In genomic region chr10:131954356-131954965, GRCh38 we compare ENCODE assay signal across 20 cellular contexts.
"Had no signal": no experiment of that assay in that cellular context is flagged by ENCODE, and none has a peak within 500 bp of the region (broad histone marks: within the 10 kb centered on the region; RNA-seq: fewer than 3 reads in every experiment).

No MANE protein-coding gene starts in this region.

- H3K9me3 ChIP-seq: heart left ventricle, left lung, lower lobe of right lung, neutrophil, right atrium auricular region, suprapubic skin, thyroid gland, upper lobe of left lung, uterus had no signal

- H3K4me3 ChIP-seq: dorsolateral prefrontal cortex, heart left ventricle, left lung, lower lobe of right lung, right atrium auricular region, suprapubic skin, thyroid gland, upper lobe of left lung, uterus had no signal

- H3K4me1 ChIP-seq: heart left ventricle, left lung, lower lobe of right lung, right atrium auricular region, suprapubic skin, thyroid gland, upper lobe of left lung, uterus had no signal

- ATAC-seq: esophagus mucosa; left lung; lower lobe of right lung; stimulated activated effector memory CD8-positive, alpha-beta T cell treated with anti-CD3 and anti-CD28 coated beads, Interleukin-12 subunit alpha, Interleukin-12 subunit beta, amount 100 ng/mL, for 72 hours; stimulated activated naive CD8-positive, alpha-beta T cell treated with anti-CD3 and anti-CD28 coated beads, Interleukin-15, Interleukin-2, amounts not matched to agents 100 U/mL and 50 U/mL, for 24 hours had no signal

- DNase-seq: cortex of kidney; effector CD8-positive, alpha-beta T cell; heart left ventricle; hypothalamus; lower lobe of right lung; posterior cingulate gyrus; small intestine; stimulated activated CD4-positive, alpha-beta T cell treated with anti-CD3 and anti-CD28 coated beads, Interleukin-4, amount 100 ng/mL, for 1 hour; stimulated activated CD8-positive, alpha-beta memory T cell treated with anti-CD3 and anti-CD28 coated beads, Interleukin-4, amount 100 ng/mL, for 48 hours; stimulated activated naive CD8-positive, alpha-beta T cell treated with anti-CD3 and anti-CD28 coated beads, Interleukin-15, Interleukin-2, amounts not matched to agents 100 U/mL and 50 U/mL, for 24 hours; thyroid gland; upper lobe of left lung; uterus had no signal

- H3K36me3 ChIP-seq: uterus had no signal

- H3K27ac ChIP-seq: dorsolateral prefrontal cortex, heart left ventricle, left lung, lower lobe of right lung, neutrophil, right atrium auricular region, suprapubic skin, thyroid gland, upper lobe of left lung, uterus had no signal

- H3K27me3 ChIP-seq: dorsolateral prefrontal cortex, heart left ventricle, left lung, neutrophil, right atrium auricular region, suprapubic skin, thyroid gland, upper lobe of left lung, uterus had no signal
